8 cellular contexts compared by ENCODE assay signal in genomic region chr10:59177031-59177861, GRCh38. TPM values are rescaled to one million over a fixed set of nuclear protein-coding genes. Genes with fewer than 3 reads are reported as not detected.
DNase-seq lines count a peak whose midpoint lies in the region; ATAC-seq, FAIRE-seq and TF ChIP-seq lines count a peak whose summit lies in the region.

No MANE protein-coding gene starts in this region.

- H4K20me1 ChIP-seq in astrocyte (ENCODE audit: insufficient read depth, low read length): no peaks in the 10 kb centered on the region

- H3K4me1 Mint-ChIP-seq in astrocyte (ENCODE audit: low read depth, unreplicated experiment): no peaks in the 10 kb centered on the region

- H3K27ac ChIP-seq in astrocyte (ENCODE audit: low read depth, low read length): no peak overlapping the region
- H3K27ac ChIP-seq in iPS DF 6.9 (ENCODE audit: low read length): no peak overlapping the region

- H3K4me3 ChIP-seq in NB4 (ENCODE audit: low read depth, low read length) (no peak overlapping the region), astrocyte (ENCODE audit: insufficient read depth, low read depth, low read length) (no peak overlapping the region), iPS DF 6.9 (ENCODE audit: low read length) (peak overlapping the region; percentile 17; the same call in 1 of the 2 replicates)

- no peaks in the 10 kb centered on the region for H3K36me3 Mint-ChIP-seq in astrocyte (ENCODE audit: low read depth, unreplicated experiment)

- TF ChIP-seq CTCF in D721Med (IDR thresholded peaks at IDR 0.05; ENCODE audit: insufficient read depth, missing control alignments) (no peak), NB4 (IDR thresholded peaks at IDR 0.05; ENCODE audit: low read depth, low read length) (no peak), astrocyte (IDR thresholded peaks at IDR 0.05; ENCODE audit: insufficient read depth, low read depth, low read length) (no peak)

- H3K4me1 ChIP-seq in astrocyte (ENCODE audit: insufficient read depth, low read length) (peaks cover 13% of the 10 kb centered on the region), iPS DF 6.9 (ENCODE audit: control insufficient read depth, insufficient read depth, low read length) (0 out of 2 replicates have a peak, but pooled peaks cover 2% of the 10 kb centered on the region)

- no peak overlapping the region for H3K9ac ChIP-seq in astrocyte (ENCODE audit: low read length)

- H3K27me3 ChIP-seq in astrocyte (ENCODE audit: insufficient read depth, low read length) (peaks cover 32% of the 10 kb centered on the region), iPS DF 6.9 (ENCODE audit: control insufficient read depth, insufficient read depth, low read length) (peaks cover 12% of the 10 kb centered on the region)

- H3K9me3 ChIP-seq in astrocyte (ENCODE audit: insufficient read depth, low read depth, low read length) (no peaks in the 10 kb centered on the region), iPS DF 6.9 (ENCODE audit: control insufficient read depth, insufficient read depth, low read length) (no peaks in the 10 kb centered on the region)

- H3K36me3 ChIP-seq in astrocyte (ENCODE audit: insufficient read depth, low read length) (no peaks in the 10 kb centered on the region), iPS DF 6.9 (ENCODE audit: control insufficient read depth, insufficient read depth, low read length) (no peaks in the 10 kb centered on the region)

- peak; percentile 60 for ATAC-seq in sciatic nerve
- ATAC-seq in GM18868 (IDR thresholded peaks at IDR 0.05; ENCODE audit: unreplicated experiment): no peak
- ATAC-seq in HG02981 (IDR thresholded peaks at IDR 0.05; ENCODE audit: unreplicated experiment): no peak

- DNase-seq in D721Med (ENCODE audit: insufficient read length, low spot score): no peak
- peak; percentile 4 for DNase-seq in NB4 (ENCODE audit: low read depth)
- peak; percentile 88 for DNase-seq in astrocyte (ENCODE audit: low read depth)
- no peak for DNase-seq in iPS DF 6.9 (ENCODE audit: low read depth, low spot score)
- DNase-seq in sciatic nerve (ENCODE audit: low spot score): no peak
- DNase-seq in DMS114 treated with DMSO at 0.1 percent for 48 hours (lab: John Stamatoyannopoulos, UW; ENCODE audit: unreplicated experiment): no peak

- peak overlapping the region; percentile 83 for H3K4me2 ChIP-seq in astrocyte (ENCODE audit: low read length)

- H3K27ac Mint-ChIP-seq in astrocyte (ENCODE audit: unreplicated experiment): no peak overlapping the region

- H3K9me3 Mint-ChIP-seq in astrocyte (ENCODE audit: unreplicated experiment): no peaks in the 10 kb centered on the region

- TF ChIP-seq POLR2A in NB4 (IDR thresholded peaks at IDR 0.05; ENCODE audit: extremely low read depth, insufficient read length): no peak

- intact Hi-C loops in sciatic nerve (cut with DNase I): no loop called here

- WGBS in iPS DF 6.9 (ENCODE audit: insufficient coverage, insufficient read length): no CpG with 5 or more reads among the region's 42 CpGs

- H3K27me3 Mint-ChIP-seq in astrocyte (ENCODE audit: low read depth, unreplicated experiment): peaks cover 22% of the 10 kb centered on the region

- FAIRE-seq in D721Med (lab: Jason Lieb, UNC) (peak; percentile 92), astrocyte (lab: Jason Lieb, UNC) (peak; percentile 73)

- no peaks in the 10 kb centered on the region for H3K79me2 ChIP-seq in astrocyte (ENCODE audit: insufficient read depth, low read length)

- H3K4me3 Mint-ChIP-seq in astrocyte (ENCODE audit: unreplicated experiment): peak overlapping the region; percentile 89

- H2AFZ ChIP-seq in astrocyte (ENCODE audit: low read depth, low read length): no peak overlapping the region

RNA-seq across cellular contexts. Expression of gene PHYHIPL, which starts 0.8 kb away (rescaled TPM):
- total RNA-seq in astrocyte (0.34 TPM in 1 of 2 replicates, not detected in the other), sciatic nerve (0.40 TPM)

Comparison
In these comparisons a context has a peak if more than half of its experiments do, and no peak if none do; other contexts are left out.
1. DNase-seq: peak in NB4 (single experiment) and astrocyte (single experiment); none in D721Med (single experiment), iPS DF 6.9 (single experiment), sciatic nerve (single experiment) and DMS114 treated with DMSO at 0.1 percent for 48 hours (single experiment).